In the genomic region with DNA sequence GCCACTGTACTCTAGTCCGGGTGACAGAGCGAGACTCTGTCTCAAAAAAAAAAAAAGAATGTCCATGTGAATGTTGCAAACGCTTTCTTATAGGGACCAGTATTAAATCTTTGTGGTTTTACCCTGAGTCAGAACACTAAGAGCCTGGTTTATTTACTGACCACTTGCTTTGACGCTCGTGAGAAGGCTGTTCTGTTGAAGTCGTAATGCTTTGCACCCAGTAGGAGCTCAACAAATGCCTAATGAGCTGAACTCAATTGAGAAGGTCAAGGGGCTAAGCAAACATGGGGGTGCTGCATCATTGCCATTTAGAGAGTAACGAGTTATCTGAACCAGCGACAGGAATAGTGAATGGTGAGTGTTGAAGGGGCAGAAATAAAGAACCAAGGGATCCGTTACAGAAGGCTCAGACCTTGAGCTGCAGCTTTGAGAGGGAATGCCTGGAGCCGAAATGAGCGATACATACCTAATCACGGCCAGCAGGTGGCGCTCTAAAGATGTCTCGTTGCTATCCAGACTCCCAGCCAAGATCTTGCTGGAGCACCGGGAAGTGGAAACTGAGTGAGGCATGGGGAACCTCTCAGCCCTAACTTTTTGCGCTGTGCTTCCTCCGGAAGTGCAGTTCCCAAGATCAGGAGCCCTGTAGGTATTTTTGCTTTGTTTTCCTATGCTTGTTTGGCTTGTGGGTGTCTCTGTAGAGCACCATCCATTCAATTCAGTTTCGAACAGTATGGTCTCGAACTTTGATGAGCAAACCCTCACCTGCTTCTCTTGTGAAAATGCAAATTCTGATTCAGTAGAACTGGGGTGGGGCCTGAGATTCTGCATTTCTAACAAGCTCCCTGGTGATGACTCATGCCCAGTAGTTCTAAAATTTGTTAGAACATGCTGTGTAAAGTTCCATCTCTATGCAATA, we compare ENCODE assay signal across 8 cellular contexts. TPM values are rescaled to one million over a fixed set of nuclear protein-coding genes. Genes with fewer than 3 reads are reported as not detected.
A peak's percentile ranks its signal among the peaks of the same experiment; 100 is the strongest.
DNase-seq lines count a peak whose midpoint lies in the region; ATAC-seq and TF ChIP-seq lines count a peak whose summit lies in the region.

No MANE protein-coding gene starts in this region.

- H3K9me3 ChIP-seq in Peyer's patch, result no peaks in the 10 kb centered on the region

- H3K36me3 ChIP-seq in Peyer's patch, result no peaks in the 10 kb centered on the region

- peaks cover 0 to 6% (median 0%) of the 10 kb centered on the region in 4 donors for H3K4me1 ChIP-seq in Peyer's patch

- peak; percentile 92 for DNase-seq in DMS114 treated with DMSO at 0.1 percent for 48 hours (lab: John Stamatoyannopoulos, UW; ENCODE audit: unreplicated experiment)
- DNase-seq in Kasumi-1 (lab: John Stamatoyannopoulos, UW), result peak; percentile 70 to 74
- DNase-seq in Peyer's patch, result peak; percentile 71 to 93 (median 92)
- DNase-seq in activated T-cell treated with anti-CD3 and anti-CD28 coated beads, Interleukin-2, amount 50 U/mL, for 48 hours, result peak; percentile 81 to 85
- peak; percentile 84 for DNase-seq in fibroblast of mammary gland (ENCODE audit: low read depth)
- DNase-seq in stimulated activated naive B cell treated with anti-CD40 and anti-IgM and Interleukin-4, amounts not matched to agents 10 μg/mL and 1 μg/mL and 100 μg/mL, for 72 hours, result peak; percentile 42

- H3K4me3 ChIP-seq in Peyer's patch (no peak overlapping the region), fibroblast of mammary gland (ENCODE audit: control insufficient read depth, low read depth, low read length) (no peak overlapping the region)

- no peak overlapping the region for H3K27ac Mint-ChIP-seq in nephron
- no peak overlapping the region for H3K27ac Mint-ChIP-seq in stimulated activated naive B cell treated with anti-CD40 and anti-IgM and Interleukin-4, amounts not matched to agents 10 μg/mL and 1 μg/mL and 100 μg/mL, for 72 hours

- H3K9me3 Mint-ChIP-seq in nephron, result no peaks in the 10 kb centered on the region
- no peaks in the 10 kb centered on the region for H3K9me3 Mint-ChIP-seq in stimulated activated naive B cell treated with anti-CD40 and anti-IgM and Interleukin-4, amounts not matched to agents 10 μg/mL and 1 μg/mL and 100 μg/mL, for 72 hours

- H3K27me3 Mint-ChIP-seq in nephron (ENCODE audit: low read depth), result peaks cover 16% of the 10 kb centered on the region
- H3K27me3 Mint-ChIP-seq in stimulated activated naive B cell treated with anti-CD40 and anti-IgM and Interleukin-4, amounts not matched to agents 10 μg/mL and 1 μg/mL and 100 μg/mL, for 72 hours, result peaks cover 18 to 31% of the 10 kb centered on the region in 2 donors

- no peaks in the 10 kb centered on the region for H3K27me3 ChIP-seq in Peyer's patch

- TF ChIP-seq CTCF in Peyer's patch (IDR thresholded peaks at IDR 0.05), result peak; percentile 71 to 90 (median 85)
- TF ChIP-seq CTCF in fibroblast of mammary gland (conservative IDR thresholded peaks at IDR 0.05; ENCODE audit: control insufficient read depth, insufficient read depth, low read depth, low read length), result peak; percentile 81
- peak; percentile 79 to 85 (median 82) for TF ChIP-seq CTCF in nephron (IDR thresholded peaks at IDR 0.05; ENCODE audit: unreplicated experiment in 3 of 3)

- H3K36me3 Mint-ChIP-seq in nephron (ENCODE audit: low read depth), result no peaks in the 10 kb centered on the region
- H3K36me3 Mint-ChIP-seq in stimulated activated naive B cell treated with anti-CD40 and anti-IgM and Interleukin-4, amounts not matched to agents 10 μg/mL and 1 μg/mL and 100 μg/mL, for 72 hours, result no peaks in the 10 kb centered on the region

- TF ChIP-seq POLR2A in Peyer's patch (IDR thresholded peaks at IDR 0.05), result no peak

- no peaks in the 10 kb centered on the region for H3K4me1 Mint-ChIP-seq in nephron
- H3K4me1 Mint-ChIP-seq in stimulated activated naive B cell treated with anti-CD40 and anti-IgM and Interleukin-4, amounts not matched to agents 10 μg/mL and 1 μg/mL and 100 μg/mL, for 72 hours, result peaks cover 6 to 8% of the 10 kb centered on the region in 2 donors

- H3K27ac ChIP-seq in Peyer's patch, result no peak overlapping the region

- ATAC-seq in stimulated activated naive B cell treated with anti-CD40 and anti-IgM and Interleukin-4, amounts not matched to agents 10 μg/mL and 1 μg/mL and 100 μg/mL, for 72 hours (replicated peaks), result peak; percentile 77 to 81
- no peak for ATAC-seq in HG03457 (IDR thresholded peaks at IDR 0.05; ENCODE audit: unreplicated experiment)

- no peak overlapping the region for H3K4me3 Mint-ChIP-seq in nephron
- peak overlapping the region in 1 of 2 donors; percentile 31 for H3K4me3 Mint-ChIP-seq in stimulated activated naive B cell treated with anti-CD40 and anti-IgM and Interleukin-4, amounts not matched to agents 10 μg/mL and 1 μg/mL and 100 μg/mL, for 72 hours

RNA-seq across cellular contexts. Expression of a gene that starts 12.6 kb away (rescaled TPM):
- not detected for total RNA-seq in Peyer's patch

RNA-seq across cellular contexts. Expression of a gene that starts 25.5 kb away (rescaled TPM):
- total RNA-seq in Peyer's patch, result 100 to 1,000 TPM in 2 of 4 donors, 10 to 100 TPM in 2; 70.4 to 125 (median 99.9) TPM

RNA-seq across cellular contexts. Expression of a gene that starts 27.2 kb away (rescaled TPM):
- total RNA-seq in Peyer's patch, result 1,000 to 10,000 TPM in 2 of 4 donors, 100 to 1,000 TPM in 2; 851 to 2,184 (median 1,124) TPM

Comparison
In these comparisons a context has a peak if more than half of its experiments do, and no peak if none do; other contexts are left out.
1. DNase-seq: peak in every context shown above with its lines; median percentile 92 in DMS114 treated with DMSO at 0.1 percent for 48 hours; 92 in Peyer's patch; 84 in fibroblast of mammary gland; 83 in activated T-cell treated with anti-CD3 and anti-CD28 coated beads, Interleukin-2, amount 50 U/mL, for 48 hours; 72 in Kasumi-1; 42 in stimulated activated naive B cell treated with anti-CD40 and anti-IgM and Interleukin-4, amounts not matched to agents 10 μg/mL and 1 μg/mL and 100 μg/mL, for 72 hours.